ENCODE assay signal across 1 cellular context in genomic region chr11:844693-845644, GRCh38.
TF ChIP-seq lines count a peak whose summit lies in the region.

No MANE protein-coding gene starts in this region.

TF ChIP-seq in HepG2, 621 proteins besides CTCF, POLR2A, EP300 and RAD21 (continued from another document and continues in another):
- TF ChIP-seq ZNF383 (CRISPR knock-in tag; IDR thresholded peaks at IDR 0.05; ENCODE audit: borderline replicate concordance) (no peak), ZFP62 (CRISPR knock-in tag; IDR thresholded peaks at IDR 0.05) (no peak), KIAA2018 (CRISPR knock-in tag; IDR thresholded peaks at IDR 0.05; ENCODE audit: borderline replicate concordance) (no peak), KLF9 (CRISPR knock-in tag; IDR thresholded peaks at IDR 0.05; ENCODE audit: low read depth) (no peak), ZNF770 (CRISPR knock-in tag; IDR thresholded peaks at IDR 0.05) (no peak), ZNF709 (CRISPR knock-in tag; IDR thresholded peaks at IDR 0.05) (no peak), ZBTB7B (CRISPR knock-in tag; IDR thresholded peaks at IDR 0.05) (peak; percentile 62; the same call in 1 of the 2 replicates), RERE (CRISPR knock-in tag; IDR thresholded peaks at IDR 0.05; ENCODE audit: low read depth) (no peak), ZNF251 (CRISPR knock-in tag; IDR thresholded peaks at IDR 0.05) (no peak), PAWR (CRISPR knock-in tag; IDR thresholded peaks at IDR 0.05; ENCODE audit: borderline replicate concordance) (no peak), WIZ (CRISPR knock-in tag; IDR thresholded peaks at IDR 0.05) (no peak), ATM (IDR thresholded peaks at IDR 0.05; ENCODE audit: borderline replicate concordance) (no peak), NONO (IDR thresholded peaks at IDR 0.05) (no peak), NONO (CRISPR knock-in tag; conservative IDR thresholded peaks at IDR 0.05) (0 out of 2 replicates have a peak, but pooled peaks have one; percentile 41), NR2C2 (CRISPR knock-in tag; IDR thresholded peaks at IDR 0.05; ENCODE audit: borderline replicate concordance) (no peak), HNF4A (CRISPR knock-in tag; IDR thresholded peaks at IDR 0.05) (peak; percentile 29), NFE2L2 (IDR thresholded peaks at IDR 0.05; ENCODE audit: low read length) (no peak), RFXANK (CRISPR knock-in tag; IDR thresholded peaks at IDR 0.05) (no peak), FOXM1 (CRISPR knock-in tag; IDR thresholded peaks at IDR 0.05) (no peak), DZIP1 (CRISPR knock-in tag; IDR thresholded peaks at IDR 0.05) (no peak), ZNF75D (CRISPR knock-in tag; IDR thresholded peaks at IDR 0.05; ENCODE audit: borderline replicate concordance) (no peak), NKX3-1 (CRISPR knock-in tag; IDR thresholded peaks at IDR 0.05) (no peak), GTF3A (CRISPR knock-in tag; conservative IDR thresholded peaks at IDR 0.05) (no peak), ZNF557 (CRISPR knock-in tag; IDR thresholded peaks at IDR 0.05) (no peak), RBAK (CRISPR knock-in tag; IDR thresholded peaks at IDR 0.05) (no peak), ZNF496 (CRISPR knock-in tag; IDR thresholded peaks at IDR 0.05; ENCODE audit: insufficient replicate concordance) (no peak), GPN1 (CRISPR knock-in tag; IDR thresholded peaks at IDR 0.05; ENCODE audit: borderline replicate concordance) (no peak), ZNF746 (CRISPR knock-in tag; IDR thresholded peaks at IDR 0.05) (0 out of 2 replicates have a peak, but pooled peaks have one; percentile 21), TOE1 (CRISPR knock-in tag; IDR thresholded peaks at IDR 0.05) (no peak), CREBL2 (CRISPR knock-in tag; IDR thresholded peaks at IDR 0.05; ENCODE audit: borderline replicate concordance) (no peak), ZNF850 (CRISPR knock-in tag; conservative IDR thresholded peaks at IDR 0.05) (no peak), MAF1 (CRISPR knock-in tag; IDR thresholded peaks at IDR 0.05; ENCODE audit: borderline replicate concordance) (no peak), HNRNPK (IDR thresholded peaks at IDR 0.05; ENCODE audit: low read depth, low read length, poor library complexity, severe bottlenecking) (no peak), GATAD1 (CRISPR knock-in tag; IDR thresholded peaks at IDR 0.05) (no peak), ZNF362 (CRISPR knock-in tag; IDR thresholded peaks at IDR 0.05; ENCODE audit: borderline replicate concordance) (no peak), ZNF556 (CRISPR knock-in tag; IDR thresholded peaks at IDR 0.05; ENCODE audit: borderline replicate concordance) (no peak), HNF4G (IDR thresholded peaks at IDR 0.05; ENCODE audit: borderline replicate concordance, low read depth, low read length) (no peak), HNF4G (CRISPR knock-in tag; IDR thresholded peaks at IDR 0.05; ENCODE audit: borderline replicate concordance, low read depth) (no peak), RELA (CRISPR knock-in tag; IDR thresholded peaks at IDR 0.05) (no peak), ZNF775 (CRISPR knock-in tag; IDR thresholded peaks at IDR 0.05; ENCODE audit: borderline replicate concordance) (no peak), ZSCAN25 (CRISPR knock-in tag; IDR thresholded peaks at IDR 0.05) (peak; percentile 64; the same call in 1 of the 2 replicates), SOX13 (IDR thresholded peaks at IDR 0.05) (no peak), SOX13 (CRISPR knock-in tag; conservative IDR thresholded peaks at IDR 0.05 in 1 of 2, IDR thresholded peaks at IDR 0.05 in 1 of 2) (no peak), ZNF335 (CRISPR knock-in tag; IDR thresholded peaks at IDR 0.05) (no peak; the same call in 1 of the 2 replicates), ZNF512 (CRISPR knock-in tag; IDR thresholded peaks at IDR 0.05) (no peak), HNRNPLL (IDR thresholded peaks at IDR 0.05; ENCODE audit: low read depth, low read length, poor library complexity, severe bottlenecking) (no peak), POLR2AphosphoS2 (IDR thresholded peaks at IDR 0.05; ENCODE audit: low read depth, low read length) (no peak)
